12 cellular contexts compared by ENCODE assay signal in genomic region chr17:37492167-37492566, GRCh38. TPM values are rescaled to one million over a fixed set of nuclear protein-coding genes. Genes with fewer than 3 reads are reported as not detected.
DNase-seq lines count a peak whose midpoint lies in the region; ATAC-seq, FAIRE-seq and TF ChIP-seq lines count a peak whose summit lies in the region.
"Had no signal": no experiment of that assay in that cellular context is flagged by ENCODE, and none has a peak within 500 bp of the region (broad histone marks: within the 10 kb centered on the region; RNA-seq: fewer than 3 reads in every experiment).

No MANE protein-coding gene starts in this region.

- TF ChIP-seq CTCF in left ventricle myocardium inferior (IDR thresholded peaks at IDR 0.05; ENCODE audit: borderline replicate concordance) (no peak), HepG2 (CRISPR knock-in tag; IDR thresholded peaks at IDR 0.05) (no peak), type B pancreatic cell (conservative IDR thresholded peaks at IDR 0.05) (no peak)

- TF ChIP-seq RAD21 in HepG2 (CRISPR knock-in tag; IDR thresholded peaks at IDR 0.05) = no peak

- no peak overlapping the region for H2AFZ ChIP-seq in HepG2 (ENCODE audit: low read length)

- no peaks in the 10 kb centered on the region for H3K36me3 ChIP-seq in left ventricle myocardium inferior
- H3K36me3 ChIP-seq in adipocyte (ENCODE audit: control insufficient read depth, insufficient read depth, low read length, severe bottlenecking) = no peaks in the 10 kb centered on the region
- no peaks in the 10 kb centered on the region for H3K36me3 ChIP-seq in HepG2 (replicated peaks in 1 of 2; ENCODE audit: control insufficient read depth in 1 of 2, insufficient read depth in 2 of 2, low read length in 2 of 2)

- POLR2A ChIA-PET in HepG2 (lab: Yijun Ruan, JAX) = interaction anchor here (2.4 to 2.5 kb wide), 2 partner anchors 10 to 85 kb away, joined by 7 to 21 read pairs; partner anchors contain the start of genes ACACA and TADA2A

- no TSS peak for BruUV-seq in HepG2 (replicated peaks; lab: Mats Ljungman, UMichigan)

- peak overlapping the region; percentile 90 for H3K4me2 ChIP-seq in HepG2 (ENCODE audit: low read depth, low read length)

- peaks cover 22% of the 10 kb centered on the region; the same call in 1 of the 2 replicates for H4K20me1 ChIP-seq in HepG2 (ENCODE audit: insufficient read depth, low read length)

- no peaks in the 10 kb centered on the region for H3K9me3 ChIP-seq in left ventricle myocardium inferior (replicated peaks)
- no peaks in the 10 kb centered on the region for H3K9me3 ChIP-seq in right cardiac atrium (ENCODE audit: control insufficient read depth, low read length)
- no peaks in the 10 kb centered on the region for H3K9me3 ChIP-seq in adipocyte (ENCODE audit: control insufficient read depth, low read length)
- H3K9me3 ChIP-seq in HepG2 (ENCODE audit: low read length) = no peaks in the 10 kb centered on the region

- CTCF ChIA-PET in HepG2 (lab: Yijun Ruan, JAX; ENCODE audit: low intra/inter-chr PET ratio, low total read pairs) = no interaction called here

- peaks cover 67% of the 10 kb centered on the region for H3K79me2 ChIP-seq in HepG2 (ENCODE audit: insufficient read depth, low read length)

- no peaks in the 10 kb centered on the region for H3K27me3 ChIP-seq in left ventricle myocardium inferior (ENCODE audit: low read depth)
- no peaks in the 10 kb centered on the region for H3K27me3 ChIP-seq in right cardiac atrium (ENCODE audit: control insufficient read depth, insufficient read depth)
- H3K27me3 ChIP-seq in adipocyte (replicated peaks; ENCODE audit: control insufficient read depth, insufficient read depth, low read length) = no peaks in the 10 kb centered on the region
- H3K27me3 ChIP-seq in HepG2 (ENCODE audit: control insufficient read depth in 1 of 2, insufficient read depth in 2 of 2, low read length in 2 of 2) = no peaks in the 10 kb centered on the region; a peak in 1 of 5 replicates

- WGBS in right cardiac atrium = 51% methylated on average over 4 of the region's 4 CpGs
- 5% methylated on average over 4 of the region's 4 CpGs for WGBS in HepG2 (ENCODE audit: low lambda C conversion rate)

- no peak for ATAC-seq in right cardiac atrium
- no peak for ATAC-seq in HepG2
- ATAC-seq in HG02885 (IDR thresholded peaks at IDR 0.05; ENCODE audit: poor library complexity, unreplicated experiment) = no peak

- H3K4me1 ChIP-seq in left ventricle myocardium inferior (peaks cover 73% of the 10 kb centered on the region), right cardiac atrium (ENCODE audit: control insufficient read depth, insufficient read depth, low read length) (peaks cover 2% of the 10 kb centered on the region), adipocyte (ENCODE audit: control insufficient read depth, insufficient read depth, low read length) (peaks cover 57% of the 10 kb centered on the region), HepG2 (ENCODE audit: insufficient read depth, low read length) (peaks cover 75% of the 10 kb centered on the region)

- H3K4me3 ChIP-seq in left ventricle myocardium inferior (peak overlapping the region; percentile 94), right cardiac atrium (ENCODE audit: low read length) (no peak overlapping the region), adipocyte (ENCODE audit: low read length) (peak overlapping the region; percentile 96), HepG2 (replicated peaks in 1 of 3; ENCODE audit: insufficient read depth in 1 of 3, low read depth in 2 of 3, low read length in 3 of 3) (peak overlapping the region; percentile 91 to 99 (median 92); a peak in 5 of 6 replicates)

- peak overlapping the region; percentile 39 for H3K27ac Mint-ChIP-seq in type B pancreatic cell
- H3K27ac Mint-ChIP-seq: B cell had no signal

- peaks cover 36% of the 10 kb centered on the region for H3K4me1 Mint-ChIP-seq in type B pancreatic cell (ENCODE audit: unreplicated experiment)

- intact Hi-C loops in left ventricle myocardium inferior (cut with micrococcal nuclease) (no loop called here), right cardiac atrium (cut with DNase I) (no loop called here), HepG2 (cut with micrococcal nuclease; ENCODE audit: unreplicated experiment) (no loop called here)

- peaks cover 12% of the 10 kb centered on the region for H3K27me3 Mint-ChIP-seq in type B pancreatic cell
- H3K27me3 Mint-ChIP-seq: B cell had no signal

- no peak for TF ChIP-seq POLR2A in HepG2 (IDR thresholded peaks at IDR 0.05; ENCODE audit: insufficient read depth in 1 of 2, low read depth in 2 of 2, low read length in 2 of 2)

- no peaks in the 10 kb centered on the region for H3K9me3 Mint-ChIP-seq in type B pancreatic cell

- in situ Hi-C loops in HepG2 (cut with HindIII; ENCODE audit: extremely low pct_ligation_motif_present, low pct_unique_long_range_greater_than_20kb) = no loop called here

- peak overlapping the region; percentile 95 for H3K4me3 Mint-ChIP-seq in type B pancreatic cell
- H3K4me3 Mint-ChIP-seq: B cell had no signal

- DNase-seq in left ventricle myocardium inferior = no peak
- no peak for DNase-seq in right cardiac atrium
- no peak for DNase-seq in adipocyte (ENCODE audit: low read depth)
- no peak for DNase-seq in HepG2 (ENCODE audit: low spot score)
- no peak for DNase-seq in type B pancreatic cell (ENCODE audit: extremely low spot score, unreplicated experiment)
- DNase-seq in AG08396 (ENCODE audit: low spot score) = no peak
- DNase-seq in NCI-H1694 (lab: John Stamatoyannopoulos, UW) = no peak
- DNase-seq: NCI-H1417 treated with DMSO at 0.1 percent for 48 hours; stimulated activated naive CD4-positive, alpha-beta T cell treated with Interleukin-2 at 50 U/mL for 16 hours had no signal

- no peak for FAIRE-seq in HepG2 (lab: Jason Lieb, UNC)
- FAIRE-seq: frontal cortex had no signal

- TF ChIP-seq EP300 in HepG2 (IDR thresholded peaks at IDR 0.05; ENCODE audit: low read depth in 2 of 2, low read length in 2 of 2) = no peak
- TF ChIP-seq EP300 in HepG2 (CRISPR knock-in tag; IDR thresholded peaks at IDR 0.05; ENCODE audit: borderline replicate concordance) = no peak

- peaks cover 3% of the 10 kb centered on the region for H3K36me3 Mint-ChIP-seq in type B pancreatic cell

- peak overlapping the region; percentile 94 for H3K27ac ChIP-seq in left ventricle myocardium inferior (replicated peaks)
- no peak overlapping the region for H3K27ac ChIP-seq in right cardiac atrium (ENCODE audit: low read length)
- peak overlapping the region; percentile 67 for H3K27ac ChIP-seq in HepG2 (ENCODE audit: extremely low read length, insufficient read depth, low read length)

- H3K9ac ChIP-seq in adipocyte (ENCODE audit: low read length) = peak overlapping the region; percentile 95
- peak overlapping the region; percentile 79 for H3K9ac ChIP-seq in HepG2 (ENCODE audit: insufficient read depth, low read depth, low read length)

TF ChIP-seq in HepG2, 621 proteins besides CTCF, POLR2A, EP300 and RAD21:
- TF ChIP-seq, protein P1, sequence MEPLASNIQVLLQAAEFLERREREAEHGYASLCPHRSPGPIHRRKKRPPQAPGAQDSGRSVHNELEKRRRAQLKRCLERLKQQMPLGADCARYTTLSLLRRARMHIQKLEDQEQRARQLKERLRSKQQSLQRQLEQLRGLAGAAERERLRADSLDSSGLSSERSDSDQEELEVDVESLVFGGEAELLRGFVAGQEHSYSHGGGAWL (CRISPR knock-in tag; IDR thresholded peaks at IDR 0.05) = no peak
- TF ChIP-seq SIN3B (IDR thresholded peaks at IDR 0.05; ENCODE audit: low read length) (no peak), POGK (CRISPR knock-in tag; conservative IDR thresholded peaks at IDR 0.05) (no peak), IKZF1 (IDR thresholded peaks at IDR 0.05) (no peak)

RNA-seq across cellular contexts. Expression of gene DUSP14, which starts 2.5 kb away (rescaled TPM):
- 18.1 TPM for total RNA-seq in left ventricle myocardium inferior
- 10 to 100 TPM; 16.7 to 20.1 (median 18.4) TPM for total RNA-seq in right cardiac atrium
- polyA plus RNA-seq in right cardiac atrium = 17.8 TPM
- total RNA-seq in HepG2 (2016; rRNA removed; fragmentation: Illumina TruSeq; extraction: Trizol) = 33.5 and 44.1 TPM in 2 replicates
- total RNA-seq in HepG2 (2016; cell fraction: cytosol; rRNA removed; fragmentation: Illumina TruSeq; extraction: Trizol; ENCODE audit: low read depth) = 18.8 and 21.5 TPM in 2 replicates
- total RNA-seq in HepG2 (2016; cell fraction: insoluble cytoplasmic fraction; rRNA removed; fragmentation: Illumina TruSeq; extraction: Trizol) = 32.1 and 44.0 TPM in 2 replicates
- 32.9 and 33.1 TPM in 2 replicates for total RNA-seq in HepG2 (2016; cell fraction: membrane; rRNA removed; fragmentation: Illumina TruSeq; extraction: Trizol)
- total RNA-seq in HepG2 (2016; cell fraction: nucleus; rRNA removed; fragmentation: Illumina TruSeq; extraction: Trizol) = 11.9 and 15.3 TPM in 2 replicates
- polyA plus RNA-seq in HepG2 (2011; rRNA removed) = 38.6 and 39.8 TPM in 2 replicates
- 39.9 and 43.8 TPM in 2 replicates for polyA plus RNA-seq in HepG2 (2011; cell fraction: cytosol; rRNA removed)
- 17.1 and 18.3 TPM in 2 replicates for polyA plus RNA-seq in HepG2 (2011; cell fraction: nucleus; rRNA removed)
- 17.8 and 27.2 TPM in 2 replicates for polyA plus RNA-seq in HepG2 (2012)
- 17.9 and 19.4 TPM in 2 replicates for polyA plus RNA-seq in HepG2 (2016; cell fraction: cytosol; fragmentation: Illumina TruSeq; extraction: Trizol; ENCODE audit: low read depth)
- 53.9 and 55.7 TPM in 2 replicates for polyA plus RNA-seq in HepG2 (2016; cell fraction: insoluble cytoplasmic fraction; fragmentation: Illumina TruSeq; extraction: Trizol; ENCODE audit: low read depth)
- polyA plus RNA-seq in HepG2 (2016; cell fraction: membrane; fragmentation: Illumina TruSeq; extraction: Trizol; ENCODE audit: low read depth) = 27.9 and 28.1 TPM in 2 replicates
- 25.9 and 26.2 TPM in 2 replicates for polyA plus RNA-seq in HepG2 (2016; cell fraction: nucleus; fragmentation: Illumina TruSeq; extraction: Trizol; ENCODE audit: insufficient read depth, low read depth)
- 55.5 and 55.9 TPM in 2 replicates for polyA minus RNA-seq in HepG2 (2011; rRNA and poly(A)+ RNA removed; ENCODE audit: low replicate concordance)
- polyA minus RNA-seq in HepG2 (2011; cell fraction: cytosol; rRNA and poly(A)+ RNA removed) = 13.8 and 14.9 TPM in 2 replicates
- polyA minus RNA-seq in HepG2 (2011; cell fraction: nucleus; rRNA and poly(A)+ RNA removed) = 8.9 and 10.8 TPM in 2 replicates
- total RNA-seq in type B pancreatic cell (ENCODE audit: low replicate concordance) = 12.7 and 16.0 TPM in 2 replicates
